1 cellular context compared by ENCODE assay signal in genomic region chr22:49007013-49007653, GRCh38.
TF ChIP-seq lines count a peak whose summit lies in the region.

No MANE protein-coding gene starts in this region.

TF ChIP-seq in H1, 55 proteins besides CTCF, POLR2A, EP300 and RAD21:
- TF ChIP-seq BACH1 (IDR thresholded peaks at IDR 0.05; ENCODE audit: low read length) (no peak), TEAD4 (IDR thresholded peaks at IDR 0.05; ENCODE audit: low read depth, low read length) (no peak), NANOG (IDR thresholded peaks at IDR 0.05; ENCODE audit: insufficient read depth, low read depth, low read length, poor library complexity, severe bottlenecking) (no peak), ATF2 (IDR thresholded peaks at IDR 0.05; ENCODE audit: low read length) (no peak), PHF8 (conservative IDR thresholded peaks at IDR 0.05; ENCODE audit: low read depth, low read length) (no peak), HDAC6 (IDR thresholded peaks at IDR 0.05; ENCODE audit: low read depth, low read length) (no peak), EGR1 (IDR thresholded peaks at IDR 0.05; ENCODE audit: borderline replicate concordance, low read depth, low read length) (no peak), BCL11A (IDR thresholded peaks at IDR 0.05; ENCODE audit: low read depth in 2 of 2, low read length in 2 of 2) (no peak), HDAC2 (IDR thresholded peaks at IDR 0.05; ENCODE audit: borderline replicate concordance in 1 of 2, low read depth in 2 of 2, low read length in 2 of 2) (no peak), CREB1 (IDR thresholded peaks at IDR 0.05) (no peak), POU5F1 (IDR thresholded peaks at IDR 0.05; ENCODE audit: low read depth, low read length) (no peak), GABPA (IDR thresholded peaks at IDR 0.05; ENCODE audit: borderline replicate concordance, insufficient read depth, low read length) (no peak)
TF ChIP-seq in H1: peak in this region for 0.
